ENCODE assay signal across 10 cellular contexts in genomic region chr10:92692085-92692671, GRCh38.
DNase-seq lines count a peak whose midpoint lies in the region; TF ChIP-seq lines count a peak whose summit lies in the region.
"Had no signal": no experiment of that assay in that cellular context is flagged by ENCODE, and none has a peak within 500 bp of the region (broad histone marks: within the 10 kb centered on the region; RNA-seq: fewer than 3 reads in every experiment).

No MANE protein-coding gene starts in this region.

- H3K27me3 ChIP-seq in iPS-15b (ENCODE audit: control insufficient read depth, insufficient read depth, low read length) = peaks cover 84% of the 10 kb centered on the region

- H3K9me3 ChIP-seq in ES-I3 (ENCODE audit: control insufficient read depth, insufficient read depth, low read length) (no peaks in the 10 kb centered on the region), iPS-15b (ENCODE audit: control insufficient read depth, insufficient read depth, low read length) (no peaks in the 10 kb centered on the region)

- H3K4me1 ChIP-seq in ES-I3 (ENCODE audit: insufficient read depth, low read length) = no peaks in the 10 kb centered on the region; the same call in 1 of the 2 replicates
- H3K4me1 ChIP-seq in iPS-15b (ENCODE audit: control insufficient read depth, insufficient read depth, low read length) = peaks cover 10% of the 10 kb centered on the region

- TF ChIP-seq CTCF in VCaP (conservative IDR thresholded peaks at IDR 0.05) = no peak

- peak overlapping the region; percentile 49; the same call in 1 of the 2 replicates for H3K9ac ChIP-seq in ES-I3 (ENCODE audit: low read depth, low read length)
- H3K9ac ChIP-seq in iPS-15b (ENCODE audit: low read depth, low read length) = no peak overlapping the region

- H3K36me3 ChIP-seq in ES-I3 (ENCODE audit: insufficient read depth, low read length) (no peaks in the 10 kb centered on the region), iPS-15b (ENCODE audit: control insufficient read depth, insufficient read depth, low read length) (no peaks in the 10 kb centered on the region)

- H3K27ac ChIP-seq in VCaP = peak overlapping the region; percentile 47

- peak; percentile 71 for DNase-seq in retina
- no peak for DNase-seq in NCI-H748 treated with DMSO at 0.1 percent for 48 hours (lab: John Stamatoyannopoulos, UW)
- DNase-seq in nucleus accumbens (lab: John Stamatoyannopoulos, UW) = no peak
- no peak for DNase-seq in RKO (ENCODE audit: low spot score)
- DNase-seq in Ammon's horn (ENCODE audit: low spot score) = no peak
- DNase-seq: NCI-H1930; stimulated activated CD4-positive, alpha-beta T cell treated with anti-CD3 and anti-CD28 coated beads, Interleukin-1b, Interleukin-23, amount 100 ng/mL, for 48 hours had no signal

- H3K4me3 ChIP-seq in iPS-15b (ENCODE audit: low read depth, low read length) = peak overlapping the region; percentile 43
